In genomic region chr18:62186656-62187542, GRCh38 we compare ENCODE assay signal across 1 cellular context.
TF ChIP-seq lines count a peak whose summit lies in the region.

TSS of gene PIGN (minus strand) at chr18:62187056. CDS start at chr18:62161353, 25,703 bp downstream.
TSS of gene RELCH (plus strand) at chr18:62187255. CDS start at chr18:62187506, 251 bp downstream.

TF ChIP-seq in HEK293, 187 proteins besides CTCF, POLR2A, EP300 and RAD21 (continued from another document and continues in another):
- TF ChIP-seq PRDM10 (tag by site-specific recombination; IDR thresholded peaks at IDR 0.05) (peak; percentile 47), ZNF600 (tag by site-specific recombination; IDR thresholded peaks at IDR 0.05) (peak; percentile 98), KLF8 (tag by site-specific recombination; IDR thresholded peaks at IDR 0.05) (peak; percentile 83), FEZF1 (tag by site-specific recombination; IDR thresholded peaks at IDR 0.05) (no peak), ZNF501 (tag by site-specific recombination; IDR thresholded peaks at IDR 0.05) (peak; percentile 57), ZNF146 (tag by site-specific recombination; IDR thresholded peaks at IDR 0.05) (no peak), ZNF19 (tag by site-specific recombination; IDR thresholded peaks at IDR 0.05; ENCODE audit: low read depth) (no peak), ZFP41 (tag by site-specific recombination; IDR thresholded peaks at IDR 0.05; ENCODE audit: borderline replicate concordance) (no peak), ZNF571 (tag by site-specific recombination; IDR thresholded peaks at IDR 0.05) (no peak), OSR2 (tag by site-specific recombination; IDR thresholded peaks at IDR 0.05) (no peak), ZNF658 (tag by site-specific recombination; IDR thresholded peaks at IDR 0.05) (no peak), ZNF623 (tag by site-specific recombination; IDR thresholded peaks at IDR 0.05) (no peak; the same call in 1 of the 2 replicates), ZNF132 (tag by site-specific recombination; IDR thresholded peaks at IDR 0.05; ENCODE audit: borderline replicate concordance) (no peak), ZNF768 (tag by site-specific recombination; IDR thresholded peaks at IDR 0.05) (no peak), ZBTB44 (tag by site-specific recombination; IDR thresholded peaks at IDR 0.05) (peak; percentile 74), ZSCAN23 (tag by site-specific recombination; IDR thresholded peaks at IDR 0.05) (no peak), AEBP2 (tag by site-specific recombination; IDR thresholded peaks at IDR 0.05; ENCODE audit: borderline replicate concordance) (no peak), ZNF280C (tag by site-specific recombination; IDR thresholded peaks at IDR 0.05) (no peak), ZNF223 (tag by site-specific recombination; IDR thresholded peaks at IDR 0.05) (no peak), ZNF664 (tag by site-specific recombination; IDR thresholded peaks at IDR 0.05) (no peak), ZNF549 (tag by site-specific recombination; IDR thresholded peaks at IDR 0.05) (no peak), ZNF121 (tag by site-specific recombination; IDR thresholded peaks at IDR 0.05) (peak; percentile 41; the same call in 1 of the 2 replicates), ZNF585B (tag by site-specific recombination; IDR thresholded peaks at IDR 0.05) (peak; percentile 78), ZNF169 (tag by site-specific recombination; IDR thresholded peaks at IDR 0.05) (no peak), HIC1 (tag by site-specific recombination; IDR thresholded peaks at IDR 0.05) (no peak; the same call in 1 of the 2 replicates), ZNF548 (tag by site-specific recombination; IDR thresholded peaks at IDR 0.05) (no peak), ZBTB26 (tag by site-specific recombination; optimal IDR thresholded peaks at IDR 0.05) (peak; percentile 71), GLIS1 (tag by site-specific recombination; IDR thresholded peaks at IDR 0.05) (no peak; the same call in 1 of the 2 replicates), ZNF24 (tag by site-specific recombination; IDR thresholded peaks at IDR 0.05) (0 out of 2 replicates have a peak, but pooled peaks have one; percentile 45), ZNF302 (tag by site-specific recombination; IDR thresholded peaks at IDR 0.05; ENCODE audit: low read depth) (no peak), BCL11A (tag by site-specific recombination; IDR thresholded peaks at IDR 0.05; ENCODE audit: low read depth) (no peak), ZNF10 (tag by site-specific recombination; IDR thresholded peaks at IDR 0.05) (peak; percentile 92), ZNF514 (tag by site-specific recombination; IDR thresholded peaks at IDR 0.05) (no peak), ZNF654 (tag by site-specific recombination; IDR thresholded peaks at IDR 0.05; ENCODE audit: low read depth) (no peak), REST (tag by site-specific recombination; IDR thresholded peaks at IDR 0.05) (no peak), ZNF362 (tag by site-specific recombination; IDR thresholded peaks at IDR 0.05) (no peak), ZNF544 (tag by site-specific recombination; IDR thresholded peaks at IDR 0.05) (no peak), ZNF473 (tag by site-specific recombination; IDR thresholded peaks at IDR 0.05) (no peak), RBAK (tag by site-specific recombination; IDR thresholded peaks at IDR 0.05) (no peak), SP2 (tag by site-specific recombination; IDR thresholded peaks at IDR 0.05) (peak; percentile 93), ZNF610 (tag by site-specific recombination; IDR thresholded peaks at IDR 0.05; ENCODE audit: borderline replicate concordance) (peak; percentile 30; the same call in 1 of the 2 replicates), ZNF791 (tag by site-specific recombination; IDR thresholded peaks at IDR 0.05) (no peak), ZNF837 (tag by site-specific recombination; IDR thresholded peaks at IDR 0.05) (no peak)
